In genomic region chr6:18496462-18496861, GRCh38 we compare ENCODE assay signal across 16 cellular contexts.
"Had no signal": no experiment of that assay in that cellular context is flagged by ENCODE, and none has a peak within 500 bp of the region (broad histone marks: within the 10 kb centered on the region; RNA-seq: fewer than 3 reads in every experiment).

No MANE protein-coding gene starts in this region.

- H3K36me3 ChIP-seq: esophagus squamous epithelium, ovary, tibial nerve, vagina had no signal

- H3K9me3 ChIP-seq: esophagus squamous epithelium, ovary, tibial nerve, vagina had no signal

- H3K27ac ChIP-seq: esophagus squamous epithelium, ovary, tibial nerve, vagina had no signal

- H3K27ac Mint-ChIP-seq: activated B cell treated with CpG ODN at 0.5 μM for 24 hours; activated CD4-positive, alpha-beta T cell treated with anti-CD3 and anti-CD28 coated beads, Interleukin-2, amount 10 ng/mL, durations not matched to agents 24 days and 14 days; activated naive CD8-positive, alpha-beta T cell treated with anti-CD3 and anti-CD28 coated beads for 36 hours; activated T-helper 1 cell treated with anti-CD3 and anti-CD28 coated beads, Interleukin-12 subunit alpha, Interleukin-12 subunit beta, Interleukin-2, Interleukin-4 antibody, amounts not matched to agents 30 ng/mL and 10 ng/mL and 1 ng/mL, durations not matched to agents 14 hours and 24 hours and 36 hours; naive thymus-derived CD4-positive, alpha-beta T cell; stimulated activated memory B cell treated with anti-CD40 and anti-IgM and Interleukin-4, amounts not matched to agents 10 μg/mL and 1 μg/mL and 100 μg/mL, for 72 hours had no signal

- H3K36me3 Mint-ChIP-seq: activated naive CD8-positive, alpha-beta T cell treated with anti-CD3 and anti-CD28 coated beads for 36 hours; naive thymus-derived CD4-positive, alpha-beta T cell; stimulated activated memory B cell treated with anti-CD40 and anti-IgM and Interleukin-4, amounts not matched to agents 10 μg/mL and 1 μg/mL and 100 μg/mL, for 72 hours had no signal

- H3K4me1 ChIP-seq: tibial nerve, vagina had no signal

- H3K4me3 ChIP-seq: esophagus squamous epithelium, ovary, tibial nerve, vagina had no signal

- H3K4me3 Mint-ChIP-seq: activated B cell treated with CpG ODN at 0.5 μM for 24 hours; activated CD4-positive, alpha-beta T cell treated with anti-CD3 and anti-CD28 coated beads, Interleukin-2, amount 10 ng/mL, durations not matched to agents 24 days and 14 days; activated naive CD8-positive, alpha-beta T cell treated with anti-CD3 and anti-CD28 coated beads for 36 hours; activated T-helper 1 cell treated with anti-CD3 and anti-CD28 coated beads, Interleukin-12 subunit alpha, Interleukin-12 subunit beta, Interleukin-2, Interleukin-4 antibody, amounts not matched to agents 30 ng/mL and 10 ng/mL and 1 ng/mL, durations not matched to agents 14 hours and 24 hours and 36 hours; naive thymus-derived CD4-positive, alpha-beta T cell; stimulated activated memory B cell treated with anti-CD40 and anti-IgM and Interleukin-4, amounts not matched to agents 10 μg/mL and 1 μg/mL and 100 μg/mL, for 72 hours had no signal

- DNase-seq: activated B cell treated with CpG ODN at 0.5 μM for 24 hours; activated CD4-positive, alpha-beta T cell treated with anti-CD3 and anti-CD28 coated beads, Interleukin-2, amount 10 ng/mL, durations not matched to agents 24 days and 14 days; activated CD8-positive, alpha-beta memory T cell treated with anti-CD3 and anti-CD28 coated beads for 24 hours; activated naive CD8-positive, alpha-beta T cell treated with anti-CD3 and anti-CD28 coated beads for 36 hours; anterior cingulate cortex; esophagus squamous epithelium; foreskin melanocyte; head of caudate nucleus; naive thymus-derived CD4-positive, alpha-beta T cell; ovary; retina had no signal

- H3K27me3 ChIP-seq: esophagus squamous epithelium, ovary, tibial nerve, vagina had no signal

- H3K9me3 Mint-ChIP-seq: activated B cell treated with CpG ODN at 0.5 μM for 24 hours; activated CD4-positive, alpha-beta T cell treated with anti-CD3 and anti-CD28 coated beads, Interleukin-2, amount 10 ng/mL, durations not matched to agents 24 days and 14 days; activated naive CD8-positive, alpha-beta T cell treated with anti-CD3 and anti-CD28 coated beads for 36 hours; activated T-helper 1 cell treated with anti-CD3 and anti-CD28 coated beads, Interleukin-12 subunit alpha, Interleukin-12 subunit beta, Interleukin-2, Interleukin-4 antibody, amounts not matched to agents 30 ng/mL and 10 ng/mL and 1 ng/mL, durations not matched to agents 14 hours and 24 hours and 36 hours; naive thymus-derived CD4-positive, alpha-beta T cell; stimulated activated memory B cell treated with anti-CD40 and anti-IgM and Interleukin-4, amounts not matched to agents 10 μg/mL and 1 μg/mL and 100 μg/mL, for 72 hours had no signal

- ATAC-seq: naive thymus-derived CD4-positive, alpha-beta T cell; SK-N-SH treated with all-trans-retinoic acid at 6 μM for 48 hours; stimulated activated memory B cell treated with anti-CD40 and anti-IgM and Interleukin-4, amounts not matched to agents 10 μg/mL and 1 μg/mL and 100 μg/mL, for 72 hours had no signal
